Comparison of ENCODE assay signal across 15 cellular contexts in the genomic region with DNA sequence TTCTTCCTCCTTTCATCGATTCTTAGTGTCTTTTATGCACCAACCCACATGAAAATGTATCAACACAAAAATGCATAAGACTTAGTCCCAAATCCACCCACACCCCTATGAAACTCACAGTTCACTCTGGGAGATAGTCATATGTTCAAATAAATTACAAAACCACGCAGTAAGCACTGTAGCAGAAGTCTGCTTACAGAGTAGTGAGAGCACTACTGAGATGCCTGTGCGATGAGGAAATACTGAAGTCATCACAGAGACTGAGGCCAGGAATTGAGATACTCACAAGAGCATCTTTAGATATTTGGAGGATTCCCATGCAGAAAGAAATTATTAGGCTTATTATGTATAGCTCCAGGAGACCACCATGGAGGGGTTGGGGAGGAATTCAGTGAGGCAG.
A peak's percentile ranks its signal among the peaks of the same experiment; 100 is the strongest.
DNase-seq lines count a peak whose midpoint lies in the region; ATAC-seq and TF ChIP-seq lines count a peak whose summit lies in the region.
"Had no signal": no experiment of that assay in that cellular context is flagged by ENCODE, and none has a peak within 500 bp of the region (broad histone marks: within the 10 kb centered on the region; RNA-seq: fewer than 3 reads in every experiment).

No MANE protein-coding gene starts in this region.

- peak; percentile 82 for ATAC-seq in Right ventricle myocardium inferior
- peak; percentile 79 for ATAC-seq in aorta (ENCODE audit: low FRiP score)
- ATAC-seq: stimulated activated naive CD8-positive, alpha-beta T cell treated with anti-CD3 and anti-CD28 coated beads, Interleukin-15, amount 100 ng/mL, for 72 hours had no signal

- no peaks in the 10 kb centered on the region for H3K9me3 Mint-ChIP-seq in neural progenitor cell
- no peaks in the 10 kb centered on the region for H3K9me3 Mint-ChIP-seq in activated CD4-positive, alpha-beta T cell treated with anti-CD3 and anti-CD28 coated beads, Interleukin-2, amount 10 ng/mL, durations not matched to agents 24 days and 14 days
- H3K9me3 Mint-ChIP-seq: activated CD4-positive, alpha-beta T cell treated with anti-CD3 and anti-CD28 coated beads, Interleukin-2, amount 10 ng/mL, durations not matched to agents 7 days and 5 days; activated naive CD4-positive, alpha-beta T cell treated with anti-CD3 and anti-CD28 coated beads, Interleukin-2, amount 10 ng/mL, durations not matched to agents 7 days and 5 days; neural crest cell; stimulated activated naive CD8-positive, alpha-beta T cell treated with anti-CD3 and anti-CD28 coated beads, Interleukin-15, amount 100 ng/mL, for 72 hours had no signal

- H2AFZ ChIP-seq in neural progenitor cell (replicated peaks), result no peak overlapping the region

- no peaks in the 10 kb centered on the region for H4K20me1 ChIP-seq in neural progenitor cell (ENCODE audit: low read depth)

- no peak overlapping the region for H3K9ac ChIP-seq in neural progenitor cell

- H3K27ac ChIP-seq in muscle layer of duodenum (ENCODE audit: low read length) (peak overlapping the region; percentile 64), aorta (ENCODE audit: low read depth in 1 of 2, low read length in 2 of 2) (no peak overlapping the region), neural progenitor cell (no peak overlapping the region)

- H3K27ac Mint-ChIP-seq in neural progenitor cell, result no peak overlapping the region
- H3K27ac Mint-ChIP-seq in activated CD4-positive, alpha-beta T cell treated with anti-CD3 and anti-CD28 coated beads, Interleukin-2, amount 10 ng/mL, durations not matched to agents 24 days and 14 days, result no peak overlapping the region
- H3K27ac Mint-ChIP-seq: activated CD4-positive, alpha-beta T cell treated with anti-CD3 and anti-CD28 coated beads, Interleukin-2, amount 10 ng/mL, durations not matched to agents 7 days and 5 days; activated naive CD4-positive, alpha-beta T cell treated with anti-CD3 and anti-CD28 coated beads, Interleukin-2, amount 10 ng/mL, durations not matched to agents 7 days and 5 days; stimulated activated naive CD8-positive, alpha-beta T cell treated with anti-CD3 and anti-CD28 coated beads, Interleukin-15, amount 100 ng/mL, for 72 hours had no signal

- no peaks in the 10 kb centered on the region for H3K27me3 Mint-ChIP-seq in neural progenitor cell (ENCODE audit: insufficient read depth, low read depth)
- H3K27me3 Mint-ChIP-seq in activated CD4-positive, alpha-beta T cell treated with anti-CD3 and anti-CD28 coated beads, Interleukin-2, amount 10 ng/mL, durations not matched to agents 24 days and 14 days, result peaks cover 34% of the 10 kb centered on the region

- H3F3A ChIP-seq in neural progenitor cell (ENCODE audit: low read depth), result no peaks in the 10 kb centered on the region

- H3K4me1 ChIP-seq in muscle layer of duodenum (ENCODE audit: control insufficient read depth in 1 of 2, insufficient read depth in 2 of 2, low read length in 2 of 2) (peaks cover 0 to 2% of the 10 kb centered on the region in 2 donors), aorta (ENCODE audit: control insufficient read depth in 1 of 2, insufficient read depth in 2 of 2, low read length in 2 of 2) (peaks cover 2 to 3% of the 10 kb centered on the region in 2 donors), neural progenitor cell (no peaks in the 10 kb centered on the region)

- H3K4me3 Mint-ChIP-seq in neural progenitor cell, result no peak overlapping the region
- no peak overlapping the region for H3K4me3 Mint-ChIP-seq in activated CD4-positive, alpha-beta T cell treated with anti-CD3 and anti-CD28 coated beads, Interleukin-2, amount 10 ng/mL, durations not matched to agents 24 days and 14 days
- H3K4me3 Mint-ChIP-seq: activated CD4-positive, alpha-beta T cell treated with anti-CD3 and anti-CD28 coated beads, Interleukin-2, amount 10 ng/mL, durations not matched to agents 7 days and 5 days; activated naive CD4-positive, alpha-beta T cell treated with anti-CD3 and anti-CD28 coated beads, Interleukin-2, amount 10 ng/mL, durations not matched to agents 7 days and 5 days; neural crest cell; stimulated activated naive CD8-positive, alpha-beta T cell treated with anti-CD3 and anti-CD28 coated beads, Interleukin-15, amount 100 ng/mL, for 72 hours had no signal

- H3K4me2 ChIP-seq in neural progenitor cell, result no peak overlapping the region

- intact Hi-C loops in Right ventricle myocardium inferior (cut with DNase I), result no loop called here
- intact Hi-C loops in cardiac septum (cut with DNase I), result no loop called here
- intact Hi-C loops in aorta (cut with DNase I), result no loop called here
- intact Hi-C loops in activated CD4-positive, alpha-beta T cell treated with anti-CD3 and anti-CD28 coated beads, Interleukin-2, amount 10 ng/mL, durations not matched to agents 24 days and 14 days (cut with micrococcal nuclease), result no loop called here

- TF ChIP-seq CTCF in fibroblast of mammary gland (conservative IDR thresholded peaks at IDR 0.05; ENCODE audit: control insufficient read depth, insufficient read depth, low read depth, low read length), result no peak
- TF ChIP-seq CTCF in neural progenitor cell (IDR thresholded peaks at IDR 0.05), result no peak

- H3K79me2 ChIP-seq in neural progenitor cell (ENCODE audit: low read depth), result no peaks in the 10 kb centered on the region

- H3K4me3 ChIP-seq in fibroblast of mammary gland (ENCODE audit: control insufficient read depth, low read depth, low read length) (no peak overlapping the region), muscle layer of duodenum (ENCODE audit: low read depth in 1 of 2, low read length in 2 of 2) (no peak overlapping the region), aorta (ENCODE audit: low read length in 2 of 2) (no peak overlapping the region), neural progenitor cell (no peak overlapping the region)

- 70 to 71% methylated on average over 3 of the region's 3 CpGs for WGBS in aorta, 2 donors

- H3K36me3 ChIP-seq in muscle layer of duodenum (ENCODE audit: control insufficient read depth in 1 of 2, insufficient read depth in 2 of 2, low read length in 2 of 2) (peaks cover 0 to 8% of the 10 kb centered on the region in 2 donors), aorta (ENCODE audit: control insufficient read depth in 1 of 2, insufficient read depth in 2 of 2, low read length in 1 of 2) (peaks cover under 1 to 4% of the 10 kb centered on the region in 2 donors), neural progenitor cell (no peaks in the 10 kb centered on the region)

- H3K9me3 ChIP-seq in muscle layer of duodenum (ENCODE audit: control insufficient read depth in 1 of 2, low read length in 2 of 2), result no peaks in the 10 kb centered on the region
- no peaks in the 10 kb centered on the region for H3K9me3 ChIP-seq in aorta (ENCODE audit: control insufficient read depth, low read length)
- H3K9me3 ChIP-seq in neural progenitor cell (ENCODE audit: low read depth), result no peaks in the 10 kb centered on the region

- H3K36me3 Mint-ChIP-seq in neural progenitor cell, result peaks cover 40% of the 10 kb centered on the region
- H3K36me3 Mint-ChIP-seq in activated CD4-positive, alpha-beta T cell treated with anti-CD3 and anti-CD28 coated beads, Interleukin-2, amount 10 ng/mL, durations not matched to agents 24 days and 14 days (ENCODE audit: low read depth), result no peaks in the 10 kb centered on the region
- H3K36me3 Mint-ChIP-seq: activated naive CD4-positive, alpha-beta T cell treated with anti-CD3 and anti-CD28 coated beads, Interleukin-2, amount 10 ng/mL, durations not matched to agents 7 days and 5 days had no signal

- DNase-seq in Right ventricle myocardium inferior (ENCODE audit: missing footprints), result no peak
- DNase-seq in cardiac septum (ENCODE audit: low spot score), result no peak
- DNase-seq in fibroblast of mammary gland (ENCODE audit: low read depth), result peak; percentile 91
- DNase-seq in aorta, result no peak
- DNase-seq in neural progenitor cell (ENCODE audit: low spot score), result no peak
- DNase-seq in stimulated activated CD4-positive, alpha-beta T cell treated with anti-CD3 and anti-CD28 coated beads, Interleukin-2, amount 100 ng/mL, for 24 hours, result no peak
- DNase-seq in activated CD4-positive, alpha-beta T cell treated with anti-CD3 and anti-CD28 coated beads, Interleukin-2, amount 10 ng/mL, durations not matched to agents 24 days and 14 days, result no peak
- DNase-seq: activated CD4-positive, alpha-beta T cell treated with anti-CD3 and anti-CD28 coated beads, Interleukin-2, amount 10 ng/mL, durations not matched to agents 7 days and 5 days; activated naive CD4-positive, alpha-beta T cell treated with anti-CD3 and anti-CD28 coated beads, Interleukin-2, amount 10 ng/mL, durations not matched to agents 7 days and 5 days; effector CD8-positive, alpha-beta T cell; NCI-H69; stimulated activated CD4-positive, alpha-beta T cell treated with anti-CD3 and anti-CD28 coated beads, Interleukin-2, amount 100 ng/mL, for 48 hours; stimulated activated naive CD8-positive, alpha-beta T cell treated with anti-CD3 and anti-CD28 coated beads, Interleukin-15, amount 100 ng/mL, for 72 hours had no signal

- H3K4me1 Mint-ChIP-seq in neural progenitor cell, result peaks cover 2% of the 10 kb centered on the region
- no peaks in the 10 kb centered on the region for H3K4me1 Mint-ChIP-seq in activated CD4-positive, alpha-beta T cell treated with anti-CD3 and anti-CD28 coated beads, Interleukin-2, amount 10 ng/mL, durations not matched to agents 24 days and 14 days
- H3K4me1 Mint-ChIP-seq: activated CD4-positive, alpha-beta T cell treated with anti-CD3 and anti-CD28 coated beads, Interleukin-2, amount 10 ng/mL, durations not matched to agents 7 days and 5 days; activated naive CD4-positive, alpha-beta T cell treated with anti-CD3 and anti-CD28 coated beads, Interleukin-2, amount 10 ng/mL, durations not matched to agents 7 days and 5 days; neural crest cell; stimulated activated naive CD8-positive, alpha-beta T cell treated with anti-CD3 and anti-CD28 coated beads, Interleukin-15, amount 100 ng/mL, for 72 hours had no signal

- H3K27me3 ChIP-seq in muscle layer of duodenum (ENCODE audit: low read depth, low read length), result no peaks in the 10 kb centered on the region
- no peaks in the 10 kb centered on the region for H3K27me3 ChIP-seq in aorta (ENCODE audit: control insufficient read depth in 1 of 2, insufficient read depth in 2 of 2, low read length in 1 of 2)
- H3K27me3 ChIP-seq in neural progenitor cell, result no peaks in the 10 kb centered on the region
